1 cellular context compared by ENCODE assay signal in the genomic region with DNA sequence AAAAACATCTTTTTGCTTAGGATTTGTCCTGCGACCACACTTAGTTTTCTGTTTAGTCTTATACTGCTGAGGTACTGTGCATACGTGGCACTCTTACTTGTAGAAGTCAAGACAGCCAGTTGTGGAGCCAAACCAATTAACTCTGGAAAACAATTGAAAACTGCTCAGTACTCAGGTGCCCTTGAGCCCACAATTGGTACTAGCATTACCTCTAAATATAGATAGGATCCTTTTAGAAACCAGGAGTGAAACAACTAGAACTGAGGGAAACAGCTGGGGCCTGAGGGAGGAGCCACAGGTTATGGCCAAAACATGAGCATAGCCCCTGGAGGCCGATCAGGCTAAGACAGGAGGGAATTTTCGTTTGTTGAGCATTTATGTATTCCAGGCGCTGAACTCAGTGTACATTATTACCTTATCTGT.
TF ChIP-seq lines count a peak whose summit lies in the region.

No MANE protein-coding gene starts in this region.

TF ChIP-seq in SK-N-SH, 30 proteins besides CTCF, POLR2A, EP300 and RAD21 (continued from another document):
- TF ChIP-seq, protein P1, sequence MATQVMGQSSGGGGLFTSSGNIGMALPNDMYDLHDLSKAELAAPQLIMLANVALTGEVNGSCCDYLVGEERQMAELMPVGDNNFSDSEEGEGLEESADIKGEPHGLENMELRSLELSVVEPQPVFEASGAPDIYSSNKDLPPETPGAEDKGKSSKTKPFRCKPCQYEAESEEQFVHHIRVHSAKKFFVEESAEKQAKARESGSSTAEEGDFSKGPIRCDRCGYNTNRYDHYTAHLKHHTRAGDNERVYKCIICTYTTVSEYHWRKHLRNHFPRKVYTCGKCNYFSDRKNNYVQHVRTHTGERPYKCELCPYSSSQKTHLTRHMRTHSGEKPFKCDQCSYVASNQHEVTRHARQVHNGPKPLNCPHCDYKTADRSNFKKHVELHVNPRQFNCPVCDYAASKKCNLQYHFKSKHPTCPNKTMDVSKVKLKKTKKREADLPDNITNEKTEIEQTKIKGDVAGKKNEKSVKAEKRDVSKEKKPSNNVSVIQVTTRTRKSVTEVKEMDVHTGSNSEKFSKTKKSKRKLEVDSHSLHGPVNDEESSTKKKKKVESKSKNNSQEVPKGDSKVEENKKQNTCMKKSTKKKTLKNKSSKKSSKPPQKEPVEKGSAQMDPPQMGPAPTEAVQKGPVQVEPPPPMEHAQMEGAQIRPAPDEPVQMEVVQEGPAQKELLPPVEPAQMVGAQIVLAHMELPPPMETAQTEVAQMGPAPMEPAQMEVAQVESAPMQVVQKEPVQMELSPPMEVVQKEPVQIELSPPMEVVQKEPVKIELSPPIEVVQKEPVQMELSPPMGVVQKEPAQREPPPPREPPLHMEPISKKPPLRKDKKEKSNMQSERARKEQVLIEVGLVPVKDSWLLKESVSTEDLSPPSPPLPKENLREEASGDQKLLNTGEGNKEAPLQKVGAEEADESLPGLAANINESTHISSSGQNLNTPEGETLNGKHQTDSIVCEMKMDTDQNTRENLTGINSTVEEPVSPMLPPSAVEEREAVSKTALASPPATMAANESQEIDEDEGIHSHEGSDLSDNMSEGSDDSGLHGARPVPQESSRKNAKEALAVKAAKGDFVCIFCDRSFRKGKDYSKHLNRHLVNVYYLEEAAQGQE (IDR thresholded peaks at IDR 0.05; ENCODE audit: low read depth, low read length) = no peak
- TF ChIP-seq USF2 (IDR thresholded peaks at IDR 0.05; ENCODE audit: borderline replicate concordance, low read depth, low read length) (no peak), JUND (IDR thresholded peaks at IDR 0.05) (no peak), SIN3A (IDR thresholded peaks at IDR 0.05; ENCODE audit: borderline replicate concordance, low read depth, low read length) (peak; percentile 29; the same call in 1 of the 2 replicates)
